Comparison of ENCODE assay signal across 8 cellular contexts in genomic region chr18:50374170-50374752, GRCh38. TPM values are rescaled to one million over a fixed set of nuclear protein-coding genes. Genes with fewer than 3 reads are reported as not detected.
DNase-seq lines count a peak whose midpoint lies in the region; ATAC-seq, FAIRE-seq and TF ChIP-seq lines count a peak whose summit lies in the region.

No MANE protein-coding gene starts in this region.

- no peaks in the 10 kb centered on the region for H3K9me3 ChIP-seq in AG04450 (ENCODE audit: control insufficient read depth, insufficient read depth, low read length)
- H3K9me3 ChIP-seq in KOPT-K1 (ENCODE audit: insufficient read depth, low read length, poor library complexity, severe bottlenecking) = peaks cover 16% of the 10 kb centered on the region
- peaks cover 8% of the 10 kb centered on the region for H3K9me3 ChIP-seq in muscle layer of colon (ENCODE audit: low read length)

- FAIRE-seq in H54 (lab: Jason Lieb, UNC) = no peak

- peaks cover 6% of the 10 kb centered on the region for H3K27me3 Mint-ChIP-seq in dendritic cell treated with granulocyte-macrophage colony-stimulating factor and Interleukin-4, amounts not matched to agents 40 ng/mL and 50 ng/mL, for 4 days

- peak overlapping the region; percentile 41 for H3K9ac ChIP-seq in muscle layer of colon (ENCODE audit: low read length)

- H3K4me1 ChIP-seq in muscle layer of colon (ENCODE audit: insufficient read depth, low read length) = peaks cover 10% of the 10 kb centered on the region

- H3K4me1 Mint-ChIP-seq in dendritic cell treated with granulocyte-macrophage colony-stimulating factor and Interleukin-4, amounts not matched to agents 40 ng/mL and 50 ng/mL, for 4 days (ENCODE audit: low read depth) = peaks cover 11% of the 10 kb centered on the region

- no peak for ATAC-seq in HG03108 (IDR thresholded peaks at IDR 0.05; ENCODE audit: unreplicated experiment)

- H3K27me3 ChIP-seq in AG04450 (ENCODE audit: control insufficient read depth, insufficient read depth, low read length) (no peaks in the 10 kb centered on the region), muscle layer of colon (ENCODE audit: control insufficient read depth in 1 of 2, insufficient read depth in 2 of 2, low read length in 2 of 2) (no peaks in the 10 kb centered on the region)

- peak overlapping the region; percentile 88 for H3K27ac Mint-ChIP-seq in dendritic cell treated with granulocyte-macrophage colony-stimulating factor and Interleukin-4, amounts not matched to agents 40 ng/mL and 50 ng/mL, for 4 days

- peak overlapping the region; percentile 69 for H3K4me3 ChIP-seq in AG04450 (ENCODE audit: low read depth, low read length)
- H3K4me3 ChIP-seq in muscle layer of colon (ENCODE audit: low read depth in 1 of 2, low read length in 2 of 2) = peak overlapping the region; percentile 11 to 72

- H3K36me3 ChIP-seq in KOPT-K1 (ENCODE audit: insufficient read depth, low read length) (peaks cover 26% of the 10 kb centered on the region), muscle layer of colon (ENCODE audit: insufficient read depth, low read length) (no peaks in the 10 kb centered on the region)

- no peak for TF ChIP-seq CTCF in AG04450 (IDR thresholded peaks at IDR 0.05; ENCODE audit: low read depth, low read length)

- peaks cover 5% of the 10 kb centered on the region for H3K36me3 Mint-ChIP-seq in dendritic cell treated with granulocyte-macrophage colony-stimulating factor and Interleukin-4, amounts not matched to agents 40 ng/mL and 50 ng/mL, for 4 days (ENCODE audit: low read depth)

- CTCF ChIA-PET in AG04450 (lab: Charles Lee) = interaction anchor here (0.6 to 9.0 kb wide), 2 partner anchors 11 to 17 kb away, joined by 3 to 69 read pairs; no protein-coding TSS in a partner anchor

- H3K4me3 Mint-ChIP-seq in dendritic cell treated with granulocyte-macrophage colony-stimulating factor and Interleukin-4, amounts not matched to agents 40 ng/mL and 50 ng/mL, for 4 days = peak overlapping the region; percentile 73

- no peak for DNase-seq in AG04450 (ENCODE audit: low read depth, low spot score)
- DNase-seq in CD1c-positive myeloid dendritic cell (ENCODE audit: extremely low spot score) = no peak
- no peak for DNase-seq in NCI-H510A treated with DMSO at 0.1 percent for 48 hours (lab: John Stamatoyannopoulos, UW)
- DNase-seq in H54 (ENCODE audit: insufficient read length, low spot score) = no peak

- TF ChIP-seq POLR2A in H54 (IDR thresholded peaks at IDR 0.05; ENCODE audit: low read depth, low read length) = no peak

- H3K27ac ChIP-seq in AG04450 (ENCODE audit: low read depth, low read length) (no peak overlapping the region), KOPT-K1 (ENCODE audit: low read depth, low read length, poor library complexity, severe bottlenecking) (peak overlapping the region; percentile 82), muscle layer of colon (ENCODE audit: low read depth, low read length) (peak overlapping the region; percentile 61)

- H3K9me3 Mint-ChIP-seq in dendritic cell treated with granulocyte-macrophage colony-stimulating factor and Interleukin-4, amounts not matched to agents 40 ng/mL and 50 ng/mL, for 4 days = peaks cover 29% of the 10 kb centered on the region

- POLR2A ChIA-PET in AG04450 (lab: Yijun Ruan, JAX) = interaction anchor here (0.8 kb wide), 1 partner anchor 92 kb away, joined by 3 read pairs; no protein-coding TSS in a partner anchor

- intact Hi-C loops in dendritic cell treated with granulocyte-macrophage colony-stimulating factor and Interleukin-4, amounts not matched to agents 40 ng/mL and 50 ng/mL, for 4 days (cut with micrococcal nuclease) = loop anchor here (1.0 kb wide), 1 partner anchor 108 kb away; the partner anchor contains the start of gene CFAP53

RNA-seq across cellular contexts. Expression of gene SKA1, which starts 0.6 kb away (rescaled TPM):
- polyA plus RNA-seq in AG04450 (2011; rRNA removed) = 3.5 and 6.2 TPM in 2 replicates
- polyA minus RNA-seq in AG04450 (2011; rRNA and poly(A)+ RNA removed) = 2.9 and 5.3 TPM in 2 replicates
